Comparison of ENCODE assay signal across 14 cellular contexts in the genomic region with DNA sequence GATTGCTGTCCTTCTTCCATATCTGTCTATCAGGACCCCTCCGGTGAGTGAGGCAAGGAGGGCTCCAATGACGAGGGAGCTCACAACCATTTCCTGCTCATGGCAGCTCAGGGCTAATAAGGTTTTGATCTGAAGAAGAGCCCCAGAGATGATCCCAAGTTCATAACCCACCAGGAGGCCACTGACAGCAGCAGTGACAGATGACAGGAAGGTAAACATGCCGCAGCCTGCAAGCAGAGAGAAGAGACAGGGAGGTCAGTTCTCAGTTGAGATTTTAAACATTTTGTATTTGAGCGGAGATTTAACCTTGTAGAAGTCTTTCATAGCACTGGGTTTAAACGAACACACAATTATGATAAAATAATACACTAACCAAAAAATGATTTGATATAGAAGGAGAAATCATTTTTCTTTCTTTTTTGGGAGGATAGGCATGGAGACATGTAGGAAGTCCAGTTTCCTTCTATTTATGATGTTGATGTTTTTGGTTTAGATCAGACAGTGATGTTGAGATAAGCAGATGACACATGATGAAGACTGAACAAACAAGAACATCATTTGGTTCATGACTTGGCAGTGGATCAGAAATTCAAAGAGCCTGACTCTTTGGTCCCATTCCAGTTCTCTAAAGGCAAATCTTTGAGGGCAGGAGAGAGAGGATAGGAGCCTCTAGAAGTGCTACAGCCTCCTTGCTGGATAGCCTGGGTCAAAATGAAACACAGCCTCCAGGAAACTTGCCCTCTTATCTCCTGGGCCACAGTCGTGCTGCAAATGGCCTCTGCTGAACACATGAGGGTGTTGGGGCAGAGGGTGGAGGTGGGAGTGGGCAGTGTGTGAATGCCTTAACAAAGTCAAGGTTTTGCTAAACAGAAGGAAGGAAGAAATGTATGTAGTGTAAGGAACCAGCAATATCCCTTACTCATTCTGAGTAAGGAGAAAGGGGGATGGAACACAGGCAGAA. TPM values are rescaled to one million over a fixed set of nuclear protein-coding genes. Genes with fewer than 3 reads are reported as not detected.
DNase-seq lines count a peak whose midpoint lies in the region; ATAC-seq and TF ChIP-seq lines count a peak whose summit lies in the region.
"Had no signal": no experiment of that assay in that cellular context is flagged by ENCODE, and none has a peak within 500 bp of the region (broad histone marks: within the 10 kb centered on the region; RNA-seq: fewer than 3 reads in every experiment).

No MANE protein-coding gene starts in this region.

- no peaks in the 10 kb centered on the region for H3K36me3 Mint-ChIP-seq in CD8-positive, alpha-beta memory T cell
- H3K36me3 Mint-ChIP-seq: activated naive CD8-positive, alpha-beta T cell treated with anti-CD3 and anti-CD28 coated beads, Interleukin-2, amount 10 ng/mL, durations not matched to agents 7 days and 5 days; CD8-positive, alpha-beta T cell had no signal

- CTCF ChIA-PET in CD8-positive, alpha-beta memory T cell (lab: Charles Lee) = no interaction called here

- no peak for ATAC-seq in lung (ENCODE audit: insufficient read depth, low FRiP score)
- ATAC-seq: activated CD4-positive, CD25-positive, alpha-beta regulatory T cell treated with anti-CD3 and anti-CD28 coated beads, Interleukin-2, amount 50 U/mL, for 24 hours; CD8-positive, alpha-beta T cell; esophagus mucosa had no signal

- H3K4me1 ChIP-seq in lung (ENCODE audit: control insufficient read depth in 2 of 2, insufficient read depth in 2 of 2, low read length in 2 of 2) (peaks cover 2% of the 10 kb centered on the region in 2 donors), BE2C (peaks cover 25% of the 10 kb centered on the region)
- no peaks in the 10 kb centered on the region for H3K4me1 ChIP-seq in CD8-positive, alpha-beta memory T cell (ENCODE audit: insufficient read depth, low read length)
- H3K4me1 ChIP-seq: suprapubic skin had no signal

- H3K27ac ChIP-seq in lung (ENCODE audit: low read depth in 1 of 2, low read length in 1 of 2) = peak overlapping the region; percentile 22 to 26
- H3K27ac ChIP-seq in CD8-positive, alpha-beta memory T cell (ENCODE audit: low read depth, low read length) = no peak overlapping the region
- H3K27ac ChIP-seq: suprapubic skin had no signal

- peaks cover 0 to 13% of the 10 kb centered on the region in 2 donors for H3K27me3 Mint-ChIP-seq in CD8-positive, alpha-beta memory T cell

- H3K4me1 Mint-ChIP-seq in CD8-positive, alpha-beta memory T cell = peaks cover 0 to 5% (median 4%) of the 10 kb centered on the region in 3 donors

- peak overlapping the region in 1 of 8 donors; percentile 29 for H3K27ac Mint-ChIP-seq in CD8-positive, alpha-beta memory T cell
- H3K27ac Mint-ChIP-seq: activated naive CD8-positive, alpha-beta T cell treated with anti-CD3 and anti-CD28 coated beads, Interleukin-2, amount 10 ng/mL, durations not matched to agents 7 days and 5 days; CD8-positive, alpha-beta T cell had no signal

- H3K4me3 ChIP-seq in lung (no peak overlapping the region), BE2C (ENCODE audit: low read depth, low read length) (no peak overlapping the region)
- no peak overlapping the region for H3K4me3 ChIP-seq in CD8-positive, alpha-beta memory T cell (ENCODE audit: low read length)
- H3K4me3 ChIP-seq: suprapubic skin had no signal

- no peaks in the 10 kb centered on the region for H3K27me3 ChIP-seq in lung (ENCODE audit: control insufficient read depth, insufficient read depth)
- no peaks in the 10 kb centered on the region for H3K27me3 ChIP-seq in CD8-positive, alpha-beta memory T cell (ENCODE audit: insufficient read depth, low read length, poor library complexity, severe bottlenecking)
- no peaks in the 10 kb centered on the region for H3K27me3 ChIP-seq in BE2C
- H3K27me3 ChIP-seq: suprapubic skin had no signal

- TF ChIP-seq CTCF in lung (IDR thresholded peaks at IDR 0.05; ENCODE audit: control extremely low read depth, extremely low read depth) = no peak
- TF ChIP-seq CTCF in BE2C (IDR thresholded peaks at IDR 0.05; ENCODE audit: low read depth, low read length) = no peak

- H3K36me3 ChIP-seq in lung (ENCODE audit: control insufficient read depth in 2 of 2, insufficient read depth in 2 of 2, low read length in 2 of 2) = no peaks in the 10 kb centered on the region
- no peaks in the 10 kb centered on the region for H3K36me3 ChIP-seq in CD8-positive, alpha-beta memory T cell (ENCODE audit: insufficient read depth, low read length)
- H3K36me3 ChIP-seq in BE2C = no peaks in the 10 kb centered on the region

- no peaks in the 10 kb centered on the region for H3K9me3 ChIP-seq in lung (ENCODE audit: control insufficient read depth in 2 of 2, insufficient read depth in 1 of 2, low read length in 1 of 2)
- H3K9me3 ChIP-seq in CD8-positive, alpha-beta memory T cell (ENCODE audit: low read length) = no peaks in the 10 kb centered on the region
- H3K9me3 ChIP-seq in BE2C = no peaks in the 10 kb centered on the region
- H3K9me3 ChIP-seq: suprapubic skin had no signal

- 52 to 65% methylated on average over 6 of the region's 6 CpGs for WGBS in lung, 2 donors

- H3K9me3 Mint-ChIP-seq in CD8-positive, alpha-beta memory T cell = no peaks in the 10 kb centered on the region
- H3K9me3 Mint-ChIP-seq: activated naive CD8-positive, alpha-beta T cell treated with anti-CD3 and anti-CD28 coated beads, Interleukin-2, amount 10 ng/mL, durations not matched to agents 7 days and 5 days; CD8-positive, alpha-beta T cell had no signal

- POLR2A ChIA-PET in CD8-positive, alpha-beta memory T cell (lab: Charles Lee) = no interaction called here

- DNase-seq in COLO668 (lab: John Stamatoyannopoulos, UW; ENCODE audit: unreplicated experiment) (peak; percentile 7), NCI-H226 (peak; percentile 68), brain pericyte (ENCODE audit: low read depth, low spot score) (peak; percentile 48), lung (ENCODE audit: low spot score) (no peak), BE2C (no peak), GM03348 (ENCODE audit: low spot score) (no peak)
- no peak for DNase-seq in CD8-positive, alpha-beta memory T cell
- no peak for DNase-seq in stimulated activated CD4-positive, alpha-beta T cell treated with anti-CD3 and anti-CD28 coated beads, Interleukin-4, amount 100 ng/mL, for 24 hours
- DNase-seq: activated naive CD8-positive, alpha-beta T cell treated with anti-CD3 and anti-CD28 coated beads, Interleukin-2, amount 10 ng/mL, durations not matched to agents 7 days and 5 days; CD8-positive, alpha-beta T cell; Kasumi-1 had no signal

- no peak overlapping the region for H3K4me3 Mint-ChIP-seq in CD8-positive, alpha-beta memory T cell
- H3K4me3 Mint-ChIP-seq: activated naive CD8-positive, alpha-beta T cell treated with anti-CD3 and anti-CD28 coated beads, Interleukin-2, amount 10 ng/mL, durations not matched to agents 7 days and 5 days; CD8-positive, alpha-beta T cell had no signal

RNA-seq across cellular contexts. Expression of a gene that starts 22.6 kb away (rescaled TPM):
- 1 to 10 TPM; 1.5 to 6.8 TPM for total RNA-seq in lung
- polyA plus RNA-seq in lung = 1 to 10 TPM in 1 of 2 donors, under 1 TPM in 1; 0.48 to 1.2 TPM
- not detected for total RNA-seq in CD8-positive, alpha-beta memory T cell
- not detected for polyA plus RNA-seq in CD8-positive, alpha-beta memory T cell
- 0.22 TPM for polyA plus RNA-seq in BE2C (2012; ENCODE audit: insufficient read depth, insufficient read length, low read depth)
- total RNA-seq: CD8-positive, alpha-beta T cell had no signal

Comparison
In these comparisons a context has a peak if more than half of its experiments do, and no peak if none do; other contexts are left out.
1. DNase-seq: peak in COLO668 (single experiment), NCI-H226 (single experiment) and brain pericyte (single experiment); none in lung (single experiment), CD8-positive, alpha-beta memory T cell (0 of 5), stimulated activated CD4-positive, alpha-beta T cell treated with anti-CD3 and anti-CD28 coated beads, Interleukin-4, amount 100 ng/mL, for 24 hours (single experiment), BE2C (single experiment) and GM03348 (single experiment).